In genomic region chr7:43872401-43873165, GRCh38 we compare ENCODE assay signal across 9 cellular contexts. TPM values are rescaled to one million over a fixed set of nuclear protein-coding genes. Genes with fewer than 3 reads are reported as not detected.
DNase-seq lines count a peak whose midpoint lies in the region; ATAC-seq and TF ChIP-seq lines count a peak whose summit lies in the region.
"Had no signal": no experiment of that assay in that cellular context is flagged by ENCODE, and none has a peak within 500 bp of the region (broad histone marks: within the 10 kb centered on the region; RNA-seq: fewer than 3 reads in every experiment).

No MANE protein-coding gene starts in this region.

- H3K36me3 ChIP-seq in vagina, result peaks cover 0 to 27% of the 10 kb centered on the region in 2 donors

- POLR2A ChIA-PET in activated CD4-positive, alpha-beta memory T cell treated with anti-CD3 and anti-CD28 coated beads for 36 hours (lab: Charles Lee), result no interaction called here
- POLR2A ChIA-PET in activated CD4-positive, alpha-beta memory T cell treated with anti-CD3 and anti-CD28 coated beads, Interleukin-2, amount 10 ng/mL, durations not matched to agents 7 days and 5 days (lab: Charles Lee), result no interaction called here

- H3K27ac ChIP-seq in vagina, result peak overlapping the region; percentile 98

- ATAC-seq in HG02970 (IDR thresholded peaks at IDR 0.05; ENCODE audit: low FRiP score, unreplicated experiment) (no peak), HG03378 (IDR thresholded peaks at IDR 0.05; ENCODE audit: unreplicated experiment) (no peak)

- intact Hi-C loops in activated CD4-positive, alpha-beta memory T cell treated with anti-CD3 and anti-CD28 coated beads for 36 hours (cut with micrococcal nuclease), result loop anchor here (5.0 kb wide), 1 partner anchor 35 kb away; the partner anchor contains the start of gene URGCP
- intact Hi-C loops in vagina (cut with DNase I), result no loop called here

- no peak overlapping the region for H3K27ac Mint-ChIP-seq in activated CD4-positive, alpha-beta memory T cell treated with anti-CD3 and anti-CD28 coated beads for 36 hours
- no peak overlapping the region for H3K27ac Mint-ChIP-seq in activated CD4-positive, alpha-beta memory T cell treated with anti-CD3 and anti-CD28 coated beads, Interleukin-2, amount 10 ng/mL, durations not matched to agents 7 days and 5 days

- TF ChIP-seq POLR2A in vagina (IDR thresholded peaks at IDR 0.05) (no peak), erythroblast (IDR thresholded peaks at IDR 0.05; ENCODE audit: low read length) (no peak)

- peaks cover 21% of the 10 kb centered on the region for H3K36me3 Mint-ChIP-seq in activated CD4-positive, alpha-beta memory T cell treated with anti-CD3 and anti-CD28 coated beads for 36 hours
- H3K36me3 Mint-ChIP-seq in activated CD4-positive, alpha-beta memory T cell treated with anti-CD3 and anti-CD28 coated beads, Interleukin-2, amount 10 ng/mL, durations not matched to agents 7 days and 5 days (ENCODE audit: low read depth), result peaks cover 36% of the 10 kb centered on the region

- no peaks in the 10 kb centered on the region for H3K9me3 Mint-ChIP-seq in activated CD4-positive, alpha-beta memory T cell treated with anti-CD3 and anti-CD28 coated beads for 36 hours
- H3K9me3 Mint-ChIP-seq in activated CD4-positive, alpha-beta memory T cell treated with anti-CD3 and anti-CD28 coated beads, Interleukin-2, amount 10 ng/mL, durations not matched to agents 7 days and 5 days, result peaks cover 9% of the 10 kb centered on the region

- H3K27me3 ChIP-seq in vagina, result no peaks in the 10 kb centered on the region

- DNase-seq in activated CD4-positive, alpha-beta memory T cell treated with anti-CD3 and anti-CD28 coated beads for 36 hours, result peak; percentile 25
- DNase-seq in activated CD4-positive, alpha-beta memory T cell treated with anti-CD3 and anti-CD28 coated beads, Interleukin-2, amount 10 ng/mL, durations not matched to agents 7 days and 5 days, result no peak
- peak; percentile 85 for DNase-seq in dedifferentiated amniotic fluid mesenchymal stem cell (ENCODE audit: extremely low spot score)
- DNase-seq in medulla oblongata (ENCODE audit: extremely low spot score), result peak; percentile 17
- no peak for DNase-seq in vagina (ENCODE audit: extremely low spot score in 2 of 2)
- DNase-seq in erythroblast (lab: John Stamatoyannopoulos, UW), result no peak
- DNase-seq: NCI-H1417 had no signal

- H3K4me1 ChIP-seq in vagina, result peaks cover 55% of the 10 kb centered on the region

- peaks cover 1% of the 10 kb centered on the region for H3K27me3 Mint-ChIP-seq in activated CD4-positive, alpha-beta memory T cell treated with anti-CD3 and anti-CD28 coated beads for 36 hours
- peaks cover 5% of the 10 kb centered on the region for H3K27me3 Mint-ChIP-seq in activated CD4-positive, alpha-beta memory T cell treated with anti-CD3 and anti-CD28 coated beads, Interleukin-2, amount 10 ng/mL, durations not matched to agents 7 days and 5 days

- no peaks in the 10 kb centered on the region for H3K9me3 ChIP-seq in vagina

- H3K4me3 Mint-ChIP-seq in activated CD4-positive, alpha-beta memory T cell treated with anti-CD3 and anti-CD28 coated beads for 36 hours, result no peak overlapping the region
- H3K4me3 Mint-ChIP-seq in activated CD4-positive, alpha-beta memory T cell treated with anti-CD3 and anti-CD28 coated beads, Interleukin-2, amount 10 ng/mL, durations not matched to agents 7 days and 5 days, result no peak overlapping the region

- no peak for TF ChIP-seq CTCF in vagina (IDR thresholded peaks at IDR 0.05)

- H3K4me3 ChIP-seq in vagina, result no peak overlapping the region

- CTCF ChIA-PET in activated CD4-positive, alpha-beta memory T cell treated with anti-CD3 and anti-CD28 coated beads for 36 hours (lab: Charles Lee), result no interaction called here
- CTCF ChIA-PET in activated CD4-positive, alpha-beta memory T cell treated with anti-CD3 and anti-CD28 coated beads, Interleukin-2, amount 10 ng/mL, durations not matched to agents 7 days and 5 days (lab: Charles Lee), result no interaction called here

- H3K4me1 Mint-ChIP-seq in activated CD4-positive, alpha-beta memory T cell treated with anti-CD3 and anti-CD28 coated beads for 36 hours (ENCODE audit: low read depth), result peaks cover 30% of the 10 kb centered on the region
- peaks cover 16% of the 10 kb centered on the region for H3K4me1 Mint-ChIP-seq in activated CD4-positive, alpha-beta memory T cell treated with anti-CD3 and anti-CD28 coated beads, Interleukin-2, amount 10 ng/mL, durations not matched to agents 7 days and 5 days

RNA-seq across cellular contexts. Expression of gene MRPS24, which starts 3.3 kb away (rescaled TPM):
- 100 to 1,000 TPM; 115 to 128 TPM for total RNA-seq in activated CD4-positive, alpha-beta memory T cell treated with anti-CD3 and anti-CD28 coated beads for 36 hours
- 10 to 100 TPM; 74.6 to 76.5 TPM for total RNA-seq in activated CD4-positive, alpha-beta memory T cell treated with anti-CD3 and anti-CD28 coated beads, Interleukin-2, amount 10 ng/mL, durations not matched to agents 7 days and 5 days
- total RNA-seq in vagina, result 68.8 TPM

RNA-seq across cellular contexts. Expression of gene URGCP, which starts 33.8 kb away (rescaled TPM):
- 10 to 100 TPM; 22.3 to 24.0 TPM for total RNA-seq in activated CD4-positive, alpha-beta memory T cell treated with anti-CD3 and anti-CD28 coated beads for 36 hours
- total RNA-seq in activated CD4-positive, alpha-beta memory T cell treated with anti-CD3 and anti-CD28 coated beads, Interleukin-2, amount 10 ng/mL, durations not matched to agents 7 days and 5 days, result 10 to 100 TPM; 19.8 to 20.1 TPM
- 21.1 TPM for total RNA-seq in vagina

RNA-seq across cellular contexts. Expression of gene UBE2D4, which starts 53.7 kb away (rescaled TPM):
- total RNA-seq in activated CD4-positive, alpha-beta memory T cell treated with anti-CD3 and anti-CD28 coated beads for 36 hours, result 10 to 100 TPM; 11.3 to 11.8 TPM
- 1 to 10 TPM; 5.3 to 6.8 TPM for total RNA-seq in activated CD4-positive, alpha-beta memory T cell treated with anti-CD3 and anti-CD28 coated beads, Interleukin-2, amount 10 ng/mL, durations not matched to agents 7 days and 5 days
- total RNA-seq in vagina, result 25.5 TPM

Comparison
In these comparisons a context has a peak if more than half of its experiments do, and no peak if none do; other contexts are left out.
1. DNase-seq: peak in activated CD4-positive, alpha-beta memory T cell treated with anti-CD3 and anti-CD28 coated beads for 36 hours (single experiment), dedifferentiated amniotic fluid mesenchymal stem cell (single experiment) and medulla oblongata (single experiment); none in activated CD4-positive, alpha-beta memory T cell treated with anti-CD3 and anti-CD28 coated beads, Interleukin-2, amount 10 ng/mL, durations not matched to agents 7 days and 5 days (single experiment), vagina (0 of 2) and erythroblast (0 of 2).